8 cellular contexts compared by ENCODE assay signal in genomic region chr4:140098481-140099132, GRCh38. TPM values are rescaled to one million over a fixed set of nuclear protein-coding genes. Genes with fewer than 3 reads are reported as not detected.
DNase-seq lines count a peak whose midpoint lies in the region; ATAC-seq and TF ChIP-seq lines count a peak whose summit lies in the region.

No MANE protein-coding gene starts in this region.

- ATAC-seq in GM21526 (IDR thresholded peaks at IDR 0.05; ENCODE audit: low FRiP score, unreplicated experiment) (no peak), HG03175 (IDR thresholded peaks at IDR 0.05; ENCODE audit: unreplicated experiment) (no peak), HG03039 (IDR thresholded peaks at IDR 0.05; ENCODE audit: unreplicated experiment) (no peak)

- H3K9me3 ChIP-seq in esophagus squamous epithelium (no peaks in the 10 kb centered on the region), trophoblast cell (ENCODE audit: insufficient read depth, low read depth, low read length) (no peaks in the 10 kb centered on the region)

- peak overlapping the region; percentile 60 for H4K91ac ChIP-seq in trophoblast cell (ENCODE audit: low read depth, low read length)

- no peak overlapping the region for H3K23ac ChIP-seq in trophoblast cell (ENCODE audit: low read length)

- TF ChIP-seq CTCF in esophagus squamous epithelium (IDR thresholded peaks at IDR 0.05) = peak in 2 of 6 experiments; percentile 4 to 8

- no peak overlapping the region for H3K9ac ChIP-seq in trophoblast cell (ENCODE audit: low read length)

- WGBS in esophagus squamous epithelium, 2 donors = 46 to 59% methylated on average over 5 of the region's 5 CpGs
- WGBS in trophoblast cell (ENCODE audit: extremely low coverage, insufficient coverage, insufficient read length) = no CpG with 5 or more reads among the region's 5 CpGs

- intact Hi-C loops in esophagus squamous epithelium (cut with DNase I) = no loop called here

- no peak overlapping the region for H2AFZ ChIP-seq in trophoblast cell (ENCODE audit: insufficient read depth, low read length, poor library complexity)

- H3K14ac ChIP-seq in trophoblast cell (ENCODE audit: low read length) = peak overlapping the region; percentile 41

- H3K79me2 ChIP-seq in trophoblast cell (ENCODE audit: control insufficient read depth, insufficient read depth, low read length, poor library complexity) = no peaks in the 10 kb centered on the region

- H2BK5ac ChIP-seq in trophoblast cell (ENCODE audit: low read depth, low read length, poor library complexity) = peak overlapping the region; percentile 38

- H3K18ac ChIP-seq in trophoblast cell (ENCODE audit: low read length) = peak overlapping the region; percentile 4

- peak overlapping the region; percentile 43 for H2BK12ac ChIP-seq in trophoblast cell (ENCODE audit: low read length)

- DNase-seq in COLO829 (ENCODE audit: low spot score) (peak; percentile 97), RPMI7951 (ENCODE audit: low read depth) (peak; percentile 83), esophagus squamous epithelium (lab: John Stamatoyannopoulos, UW) (no peak), trophoblast cell (no peak), NCI-H2107 treated with DMSO at 0.1 percent for 48 hours (lab: John Stamatoyannopoulos, UW; ENCODE audit: unreplicated experiment) (no peak)

- peak overlapping the region; percentile 15 for H3K4me2 ChIP-seq in trophoblast cell (ENCODE audit: low read length)

- H3K4me1 ChIP-seq in esophagus squamous epithelium = peaks cover 23 to 76% (median 41%) of the 10 kb centered on the region in 3 donors
- H3K4me1 ChIP-seq in trophoblast cell (ENCODE audit: control insufficient read depth in 1 of 2, insufficient read depth in 2 of 2, low read length in 2 of 2) = peaks cover 37 to 50% of the 10 kb centered on the region in 2 experiments

- H3K4ac ChIP-seq in trophoblast cell (ENCODE audit: low read depth, low read length) = peak overlapping the region; percentile 5

- no peaks in the 10 kb centered on the region for H3K27me3 ChIP-seq in esophagus squamous epithelium
- H3K27me3 ChIP-seq in trophoblast cell (ENCODE audit: insufficient read depth, low read length) = no peaks in the 10 kb centered on the region

- H4K8ac ChIP-seq in trophoblast cell (ENCODE audit: low read depth, low read length) = peak overlapping the region; percentile 12

- no peaks in the 10 kb centered on the region for H3K36me3 ChIP-seq in esophagus squamous epithelium
- no peaks in the 10 kb centered on the region for H3K36me3 ChIP-seq in trophoblast cell (ENCODE audit: control insufficient read depth in 1 of 2, insufficient read depth in 2 of 2, low read length in 2 of 2)

- peak overlapping the region; percentile 90 for H2BK120ac ChIP-seq in trophoblast cell (ENCODE audit: insufficient read depth, low read length, poor library complexity)

- peak overlapping the region in 2 of 4 donors; percentile 0 to 53 for H3K4me3 ChIP-seq in esophagus squamous epithelium
- no peak overlapping the region for H3K4me3 ChIP-seq in trophoblast cell (ENCODE audit: low read depth, low read length)

- H3K27ac ChIP-seq in esophagus squamous epithelium (peak overlapping the region; percentile 26 to 83 (median 62)), trophoblast cell (ENCODE audit: low read depth, low read length) (peak overlapping the region; percentile 79)

- H3K79me1 ChIP-seq in trophoblast cell (ENCODE audit: low read length) = peaks cover 35% of the 10 kb centered on the region

- H2AK5ac ChIP-seq in trophoblast cell (ENCODE audit: low read length) = peak overlapping the region; percentile 16

- TF ChIP-seq POLR2A in esophagus squamous epithelium (IDR thresholded peaks at IDR 0.05) = no peak

- no peak overlapping the region for H4K12ac ChIP-seq in trophoblast cell (ENCODE audit: low read depth, low read length)

RNA-seq across cellular contexts. Expression of gene MAML3, which starts 55.4 kb away (rescaled TPM):
- 1.9 and 3.2 TPM in 2 replicates for total RNA-seq in RPMI7951 (2014; rRNA removed; shearing (Covaris generic))
- total RNA-seq in esophagus squamous epithelium = 10 to 100 TPM in 2 of 4 donors, 1 to 10 TPM in 2; 6.9 to 14.2 (median 8.9) TPM
- 31.7 and 32.4 TPM in 2 replicates for polyA plus RNA-seq in trophoblast cell (2013)

Comparison
In these comparisons a context has a peak if more than half of its experiments do, and no peak if none do; other contexts are left out.
1. DNase-seq: peak in COLO829 (single experiment) and RPMI7951 (single experiment); none in esophagus squamous epithelium (single experiment), trophoblast cell (0 of 2) and NCI-H2107 treated with DMSO at 0.1 percent for 48 hours (single experiment).